Comparison of ENCODE assay signal across 19 cellular contexts in the genomic region with DNA sequence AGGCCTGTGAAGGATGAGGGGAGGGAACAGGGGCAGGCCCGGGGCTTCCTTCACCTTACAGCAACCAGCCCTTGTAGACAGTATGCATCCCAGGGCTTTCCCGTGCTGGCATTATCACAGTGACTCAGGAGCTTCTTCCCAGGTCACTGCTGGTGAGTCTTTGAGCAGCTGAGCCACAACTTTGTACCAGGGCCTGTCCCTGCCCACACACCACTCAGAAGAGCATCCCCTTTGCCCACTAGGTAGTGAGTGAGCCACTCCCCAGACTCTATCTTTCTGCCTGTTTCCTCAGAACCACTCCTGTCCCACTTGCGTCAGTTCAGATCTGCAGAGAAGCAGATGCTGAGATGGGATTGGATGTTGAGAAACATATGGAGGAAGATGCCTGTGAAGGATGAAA.
A peak's percentile ranks its signal among the peaks of the same experiment; 100 is the strongest.
DNase-seq lines count a peak whose midpoint lies in the region; ATAC-seq and TF ChIP-seq lines count a peak whose summit lies in the region.
"Had no signal": no experiment of that assay in that cellular context is flagged by ENCODE, and none has a peak within 500 bp of the region (broad histone marks: within the 10 kb centered on the region; RNA-seq: fewer than 3 reads in every experiment).

No MANE protein-coding gene starts in this region.

- H3K27ac Mint-ChIP-seq in activated T-cell treated with anti-CD3 and anti-CD28 coated beads, Interleukin-2, amount 50 U/mL, for 24 hours, result peak overlapping the region; percentile 77
- peak overlapping the region; percentile 65 for H3K27ac Mint-ChIP-seq in activated naive CD8-positive, alpha-beta T cell treated with anti-CD3 and anti-CD28 coated beads for 36 hours

- H3K4me2 ChIP-seq in DND-41 (ENCODE audit: insufficient read depth, low read length), result no peak overlapping the region

- ATAC-seq in DND-41 (ENCODE audit: insufficient read depth, low read depth), result no peak
- peak; percentile 75 for ATAC-seq in stimulated activated naive CD8-positive, alpha-beta T cell treated with anti-CD3 and anti-CD28 coated beads, Interleukin-15, Interleukin-2, amounts not matched to agents 100 U/mL and 50 U/mL, for 24 hours
- ATAC-seq: HepG2, Right ventricle myocardium inferior had no signal

- H3K27me3 ChIP-seq in DND-41 (ENCODE audit: insufficient read depth, low read length, poor library complexity), result no peaks in the 10 kb centered on the region
- H3K27me3 ChIP-seq: foreskin keratinocyte, MG63 had no signal

- no peaks in the 10 kb centered on the region; the same call in 1 of the 2 replicates for H3K79me2 ChIP-seq in DND-41 (ENCODE audit: insufficient read depth, low read length)

- no peak overlapping the region for H3K4me3 Mint-ChIP-seq in activated T-cell treated with anti-CD3 and anti-CD28 coated beads, Interleukin-2, amount 50 U/mL, for 24 hours
- no peak overlapping the region for H3K4me3 Mint-ChIP-seq in activated naive CD8-positive, alpha-beta T cell treated with anti-CD3 and anti-CD28 coated beads for 36 hours

- H3K9me3 Mint-ChIP-seq in activated T-cell treated with anti-CD3 and anti-CD28 coated beads, Interleukin-2, amount 50 U/mL, for 24 hours, result peaks cover 12% of the 10 kb centered on the region
- peaks cover 16% of the 10 kb centered on the region for H3K9me3 Mint-ChIP-seq in activated naive CD8-positive, alpha-beta T cell treated with anti-CD3 and anti-CD28 coated beads for 36 hours

- H3K4me1 ChIP-seq in DND-41 (ENCODE audit: insufficient read depth, low read length), result peaks cover 35% of the 10 kb centered on the region
- H3K4me1 ChIP-seq: foreskin keratinocyte had no signal

- H3K27me3 Mint-ChIP-seq in activated T-cell treated with anti-CD3 and anti-CD28 coated beads, Interleukin-2, amount 50 U/mL, for 24 hours, result no peaks in the 10 kb centered on the region
- H3K27me3 Mint-ChIP-seq in activated naive CD8-positive, alpha-beta T cell treated with anti-CD3 and anti-CD28 coated beads for 36 hours, result no peaks in the 10 kb centered on the region

- H3K36me3 ChIP-seq in DND-41 (ENCODE audit: insufficient read depth, low read length), result peaks cover 14% of the 10 kb centered on the region; the same call in 1 of the 2 replicates
- H3K36me3 ChIP-seq: MG63 had no signal

- H3K27ac ChIP-seq in DND-41 (ENCODE audit: low read length), result peak overlapping the region; percentile 80
- H3K27ac ChIP-seq: foreskin keratinocyte had no signal

- peaks cover 62% of the 10 kb centered on the region for H3K4me1 Mint-ChIP-seq in activated T-cell treated with anti-CD3 and anti-CD28 coated beads, Interleukin-2, amount 50 U/mL, for 24 hours (ENCODE audit: low read depth)
- peaks cover 56% of the 10 kb centered on the region for H3K4me1 Mint-ChIP-seq in activated naive CD8-positive, alpha-beta T cell treated with anti-CD3 and anti-CD28 coated beads for 36 hours

- no peaks in the 10 kb centered on the region for H4K20me1 ChIP-seq in DND-41 (ENCODE audit: insufficient read depth, low read length)

- peaks cover 37% of the 10 kb centered on the region for H3K36me3 Mint-ChIP-seq in activated T-cell treated with anti-CD3 and anti-CD28 coated beads, Interleukin-2, amount 50 U/mL, for 24 hours (ENCODE audit: low read depth)
- peaks cover 45% of the 10 kb centered on the region for H3K36me3 Mint-ChIP-seq in activated naive CD8-positive, alpha-beta T cell treated with anti-CD3 and anti-CD28 coated beads for 36 hours

- H2AFZ ChIP-seq in DND-41 (ENCODE audit: low read depth, low read length), result no peak overlapping the region

- peaks cover 13% of the 10 kb centered on the region for H3K9me3 ChIP-seq in DND-41 (ENCODE audit: insufficient read depth, low read length, severe bottlenecking)

- H3K9ac ChIP-seq in DND-41 (ENCODE audit: low read depth, low read length), result no peak overlapping the region

- no peak overlapping the region for H3K4me3 ChIP-seq in DND-41 (ENCODE audit: low read depth in 1 of 2, low read length in 2 of 2)
- H3K4me3 ChIP-seq: MG63 had no signal

- no peak for DNase-seq in activated T-cell treated with anti-CD3 and anti-CD28 coated beads, Interleukin-2, amount 50 U/mL, for 24 hours
- DNase-seq in activated T-cell treated with anti-CD3 and anti-CD28 coated beads for 4 hours, result no peak
- no peak for DNase-seq in DND-41
- no peak for DNase-seq in activated naive CD8-positive, alpha-beta T cell treated with anti-CD3 and anti-CD28 coated beads for 36 hours
- peak; percentile 40 for DNase-seq in stimulated activated naive CD8-positive, alpha-beta T cell treated with anti-CD3 and anti-CD28 coated beads, Interleukin-15, Interleukin-2, amounts not matched to agents 100 U/mL and 50 U/mL, for 24 hours
- no peak for DNase-seq in T1000 (lab: John Stamatoyannopoulos, UW)
- no peak for DNase-seq in activated CD4-positive, CD25-positive, alpha-beta regulatory T cell treated with anti-CD3 and anti-CD28 coated beads, Interleukin-2, amount 50 U/mL, for 72 hours
- DNase-seq in islet precursor cell, result no peak
- DNase-seq: foreskin keratinocyte; HCEC 1CT; hippocampal formation; kidney; mammary epithelial cell; MG63; NCI-H1436 treated with DMSO at 0.1 percent for 48 hours; NCI-H2171 treated with DMSO at 0.1 percent for 48 hours; stimulated activated CD4-positive, alpha-beta T cell treated with anti-CD3 and anti-CD28 coated beads, Interleukin-2, amount 100 ng/mL, for 48 hours had no signal

- no peak for TF ChIP-seq CTCF in DND-41 (IDR thresholded peaks at IDR 0.05; ENCODE audit: borderline replicate concordance, extremely low read depth, low read length, poor library complexity, severe bottlenecking)
